In genomic region chr4:184280591-184281071, GRCh38 we compare ENCODE assay signal across 9 cellular contexts.
A peak's percentile ranks its signal among the peaks of the same experiment; 100 is the strongest.
DNase-seq lines count a peak whose midpoint lies in the region; ATAC-seq and TF ChIP-seq lines count a peak whose summit lies in the region.
"Had no signal": no experiment of that assay in that cellular context is flagged by ENCODE, and none has a peak within 500 bp of the region (broad histone marks: within the 10 kb centered on the region; RNA-seq: fewer than 3 reads in every experiment).

No MANE protein-coding gene starts in this region.

- peak; percentile 43 for DNase-seq in central memory CD4-positive, alpha-beta T cell
- DNase-seq in omental fat pad (ENCODE audit: low spot score) (no peak), GF-D8 (lab: John Stamatoyannopoulos, UW) (no peak), lower lobe of right lung (no peak), left cardiac atrium (no peak)

- TF ChIP-seq CTCF in omental fat pad (IDR thresholded peaks at IDR 0.05) (no peak), lower lobe of right lung (IDR thresholded peaks at IDR 0.05) (no peak)

- intact Hi-C loops in lower lobe of right lung (cut with DNase I), result no loop called here
- intact Hi-C loops in left cardiac atrium (cut with DNase I), result no loop called here

- no peak overlapping the region for H3K27ac ChIP-seq in lower lobe of right lung

- ATAC-seq in GM18511 (IDR thresholded peaks at IDR 0.05; ENCODE audit: unreplicated experiment) (peak; percentile 27), GM21390 (IDR thresholded peaks at IDR 0.05; ENCODE audit: unreplicated experiment) (peak; percentile 40), HG03442 (IDR thresholded peaks at IDR 0.05; ENCODE audit: unreplicated experiment) (peak; percentile 44), omental fat pad (ENCODE audit: low FRiP score) (no peak), lower lobe of right lung (no peak), left cardiac atrium (no peak)

- H3K4me3 ChIP-seq in lower lobe of right lung, result no peak overlapping the region
- H3K4me3 ChIP-seq: skin epidermis had no signal

- peaks cover 31% of the 10 kb centered on the region for H3K4me1 ChIP-seq in lower lobe of right lung

- no peaks in the 10 kb centered on the region for H3K36me3 ChIP-seq in lower lobe of right lung

- no peaks in the 10 kb centered on the region for H3K27me3 ChIP-seq in lower lobe of right lung (ENCODE audit: low read depth)

- no peaks in the 10 kb centered on the region for H3K9me3 ChIP-seq in lower lobe of right lung

Comparison
In these comparisons a context has a peak if more than half of its experiments do, and no peak if none do; other contexts are left out.
1. ATAC-seq: peak in GM18511 (single experiment), GM21390 (single experiment) and HG03442 (single experiment); none in omental fat pad (single experiment), lower lobe of right lung (0 of 2) and left cardiac atrium (0 of 2).